2 cellular contexts compared by ENCODE assay signal in the genomic region with DNA sequence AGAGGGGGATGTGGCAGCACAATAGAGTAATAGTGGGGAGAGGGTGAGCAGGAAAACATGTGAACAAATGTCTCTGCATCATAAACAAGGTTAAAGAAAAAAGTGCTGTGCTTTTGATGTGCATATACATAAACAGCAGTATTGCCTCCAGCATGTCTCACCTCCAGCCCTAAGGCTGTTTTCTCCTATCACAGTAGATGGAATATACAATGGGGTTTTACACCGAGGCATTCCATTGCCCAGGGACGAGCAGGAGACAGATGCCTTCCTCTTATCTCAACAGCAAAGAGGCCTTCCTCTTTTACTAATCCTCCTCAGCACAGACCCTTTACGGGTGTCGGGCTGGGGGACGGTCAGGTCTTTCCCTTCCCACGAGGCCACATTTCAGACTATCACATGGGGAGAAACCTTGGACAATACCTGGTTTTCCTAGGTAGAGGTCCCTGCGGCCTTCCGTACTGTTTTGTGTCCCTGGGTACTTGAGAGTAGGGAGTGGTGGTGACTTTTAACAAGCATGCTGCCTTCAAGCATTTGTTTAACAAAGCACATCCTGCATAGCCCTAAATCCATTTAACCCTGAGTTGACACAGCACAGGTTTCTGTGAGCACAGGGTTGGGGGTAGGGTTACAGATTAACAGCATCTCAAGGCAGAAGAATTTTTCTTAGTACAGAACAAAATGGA.
TF ChIP-seq lines count a peak whose summit lies in the region.

No MANE protein-coding gene starts in this region.

TF ChIP-seq in WTC11, 78 proteins besides CTCF, POLR2A, EP300 and RAD21:
- TF ChIP-seq ZNF396 (CRISPR knock-in tag; IDR thresholded peaks at IDR 0.05; ENCODE audit: borderline replicate concordance): peak; percentile 3; the same call in 1 of the 2 replicates

TF ChIP-seq in HepG2, 621 proteins besides CTCF, POLR2A, EP300 and RAD21:
- TF ChIP-seq ZNF652 (CRISPR knock-in tag; IDR thresholded peaks at IDR 0.05; ENCODE audit: borderline replicate concordance, low read depth): peak; percentile 33; the same call in 1 of the 2 replicates
